18 cellular contexts compared by ENCODE assay signal in the genomic region with DNA sequence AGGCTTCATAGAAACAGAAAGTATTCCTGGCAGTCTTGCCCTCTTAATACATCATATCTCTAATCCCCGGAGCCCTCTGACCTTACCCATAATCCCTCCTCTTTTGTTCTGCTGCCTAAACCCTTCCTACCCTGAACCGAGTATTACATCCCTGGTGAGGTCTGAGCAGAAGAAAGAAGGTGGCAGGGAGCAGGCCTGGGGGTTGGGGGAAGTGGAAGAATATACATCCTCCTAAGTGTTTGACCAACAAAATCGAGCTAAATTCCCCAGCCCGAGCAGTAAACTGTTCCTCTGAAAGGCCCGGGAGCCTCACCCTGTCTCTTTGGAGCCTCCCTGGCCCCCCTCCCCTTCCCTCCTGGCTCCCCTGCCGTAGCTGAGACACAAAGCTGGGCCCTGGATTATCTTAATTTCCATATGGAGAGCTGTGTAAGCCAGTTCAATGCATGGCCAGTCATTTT.
DNase-seq lines count a peak whose midpoint lies in the region; ATAC-seq and TF ChIP-seq lines count a peak whose summit lies in the region.
"Had no signal": no experiment of that assay in that cellular context is flagged by ENCODE, and none has a peak within 500 bp of the region (broad histone marks: within the 10 kb centered on the region; RNA-seq: fewer than 3 reads in every experiment).

No MANE protein-coding gene starts in this region.

- POLR2A ChIA-PET in GM10248 (lab: Yijun Ruan, JAX), result no interaction called here

- no peak overlapping the region for H3K23ac ChIP-seq in neuronal stem cell (ENCODE audit: low read depth, low read length, poor library complexity)

- H3K4me2 ChIP-seq in neuronal stem cell (ENCODE audit: insufficient read depth, low read length, poor library complexity, severe bottlenecking), result peak overlapping the region; percentile 21

- H3K27ac Mint-ChIP-seq in stimulated activated effector memory CD8-positive, alpha-beta T cell treated with anti-CD3 and anti-CD28 coated beads, Interleukin-12 subunit alpha, Interleukin-12 subunit beta, amount 100 ng/mL, for 72 hours, result no peak overlapping the region

- 14 to 19% methylated on average over 5 to 6 of the region's 6 CpGs for WGBS in ectodermal cell, 2 experiments
- no CpG with 5 or more reads among the region's 6 CpGs for WGBS in neuronal stem cell (ENCODE audit: extremely low coverage in 2 of 2, insufficient read length in 2 of 2, insufficient replicate concordance in 1 of 2), 2 donors
- WGBS in suprapubic skin, result 32% methylated on average over 6 of the region's 6 CpGs

- no peaks in the 10 kb centered on the region for H3K4me1 Mint-ChIP-seq in stimulated activated effector memory CD8-positive, alpha-beta T cell treated with anti-CD3 and anti-CD28 coated beads, Interleukin-12 subunit alpha, Interleukin-12 subunit beta, amount 100 ng/mL, for 72 hours

- H3K18ac ChIP-seq in neuronal stem cell (ENCODE audit: low read length), result no peak overlapping the region

- no peak overlapping the region for H3K4ac ChIP-seq in neuronal stem cell (ENCODE audit: low read length)

- no peaks in the 10 kb centered on the region for H3K27me3 ChIP-seq in HAP-1 (ENCODE audit: low read depth)
- no peaks in the 10 kb centered on the region for H3K27me3 ChIP-seq in NT2/D1 (ENCODE audit: insufficient read depth, insufficient read length)
- no peaks in the 10 kb centered on the region for H3K27me3 ChIP-seq in ectodermal cell (ENCODE audit: control insufficient read depth, insufficient read depth, low read length, poor library complexity, severe bottlenecking)
- H3K27me3 ChIP-seq in neuronal stem cell (ENCODE audit: control insufficient read depth in 3 of 3, insufficient read depth in 3 of 3, low read depth in 1 of 3, low read length in 3 of 3), result peaks cover 0 to 21% (median 0%) of the 10 kb centered on the region in 3 experiments
- H3K27me3 ChIP-seq in suprapubic skin, result peaks cover 37% of the 10 kb centered on the region
- H3K27me3 ChIP-seq: SJCRH30 had no signal

- no peak for TF ChIP-seq EP300 in suprapubic skin (IDR thresholded peaks at IDR 0.05)

- H3K79me1 ChIP-seq in neuronal stem cell (ENCODE audit: low read depth, low read length), result no peaks in the 10 kb centered on the region

- no peak overlapping the region for H3K14ac ChIP-seq in neuronal stem cell (ENCODE audit: low read length)

- H4K91ac ChIP-seq in neuronal stem cell (ENCODE audit: low read depth, low read length, poor library complexity), result no peak overlapping the region

- ATAC-seq in stimulated activated effector memory CD8-positive, alpha-beta T cell treated with anti-CD3 and anti-CD28 coated beads, Interleukin-12 subunit alpha, Interleukin-12 subunit beta, amount 100 ng/mL, for 72 hours, result no peak
- ATAC-seq: HCT116, PC-3 had no signal

- peak overlapping the region; percentile 19 for H2BK12ac ChIP-seq in neuronal stem cell (ENCODE audit: low read length)

- DNase-seq in HAP-1 (ENCODE audit: low spot score in 2 of 2), result peak; percentile 87 to 94
- DNase-seq in NT2/D1 (ENCODE audit: low read depth, low spot score), result peak; percentile 51
- peak; percentile 70 for DNase-seq in neuronal stem cell (ENCODE audit: low spot score)
- DNase-seq in stimulated activated effector memory CD8-positive, alpha-beta T cell treated with anti-CD3 and anti-CD28 coated beads, Interleukin-12 subunit alpha, Interleukin-12 subunit beta, amount 100 ng/mL, for 72 hours (ENCODE audit: low spot score in 2 of 2), result no peak
- no peak for DNase-seq in hepatic stellate cell (ENCODE audit: low spot score)
- DNase-seq in GM10248 (ENCODE audit: extremely low spot score), result no peak
- DNase-seq in suprapubic skin (ENCODE audit: low spot score in 2 of 2), result no peak
- DNase-seq: ACHN, AML-193, Karpas-422, MG63, NCI-H1092, NCI-H226, NCI-H526 treated with DMSO at 0.1 percent for 48 hours, PC-3 had no signal

- no peaks in the 10 kb centered on the region for H3K36me3 Mint-ChIP-seq in stimulated activated effector memory CD8-positive, alpha-beta T cell treated with anti-CD3 and anti-CD28 coated beads, Interleukin-12 subunit alpha, Interleukin-12 subunit beta, amount 100 ng/mL, for 72 hours

- in situ Hi-C loops in HAP-1 (cut with MboI; ENCODE audit: low sequenced_read_pairs), result no loop called here

- H3K27ac ChIP-seq in ectodermal cell (ENCODE audit: insufficient read depth, low read depth, low read length, poor library complexity, severe bottlenecking) (peak overlapping the region; percentile 86), neuronal stem cell (replicated peaks; ENCODE audit: low read length) (peak overlapping the region; percentile 95), suprapubic skin (no peak overlapping the region)
- H3K27ac ChIP-seq: SJCRH30 had no signal

- H2BK5ac ChIP-seq in neuronal stem cell (ENCODE audit: low read length), result peak overlapping the region; percentile 16

- peak overlapping the region; percentile 16 for H2AK5ac ChIP-seq in neuronal stem cell (ENCODE audit: low read depth, low read length)

- no peaks in the 10 kb centered on the region for H3K9me3 ChIP-seq in HAP-1
- H3K9me3 ChIP-seq in NT2/D1 (ENCODE audit: insufficient read depth, low read length), result no peaks in the 10 kb centered on the region
- H3K9me3 ChIP-seq in ectodermal cell (ENCODE audit: control insufficient read depth, low read length), result no peaks in the 10 kb centered on the region
- H3K9me3 ChIP-seq in neuronal stem cell (replicated peaks in 1 of 2; ENCODE audit: control insufficient read depth in 2 of 2, insufficient read depth in 1 of 2, low read depth in 1 of 2, low read length in 2 of 2), result no peaks in the 10 kb centered on the region
- H3K9me3 ChIP-seq in suprapubic skin, result no peaks in the 10 kb centered on the region
- H3K9me3 ChIP-seq: MG63, SJCRH30 had no signal

- H3K4me1 ChIP-seq in HAP-1, result peaks cover 31% of the 10 kb centered on the region
- H3K4me1 ChIP-seq in NT2/D1 (ENCODE audit: insufficient read depth, insufficient read length), result peaks cover 25% of the 10 kb centered on the region
- H3K4me1 ChIP-seq in ectodermal cell (ENCODE audit: control insufficient read depth, insufficient read depth, low read length), result peaks cover 27% of the 10 kb centered on the region
- peaks cover 3 to 31% of the 10 kb centered on the region in 2 donors for H3K4me1 ChIP-seq in neuronal stem cell (ENCODE audit: control insufficient read depth in 2 of 2, insufficient read depth in 1 of 2, low read depth in 1 of 2, low read length in 2 of 2)
- no peaks in the 10 kb centered on the region for H3K4me1 ChIP-seq in suprapubic skin
- H3K4me1 ChIP-seq: SJCRH30 had no signal

- CTCF ChIA-PET in GM10248 (lab: Yijun Ruan, JAX), result no interaction called here

- H2BK15ac ChIP-seq in neuronal stem cell (ENCODE audit: low read length), result no peak overlapping the region

- H3K4me3 ChIP-seq in HAP-1 (no peak overlapping the region), NT2/D1 (ENCODE audit: insufficient read length, low read depth) (no peak overlapping the region), ectodermal cell (ENCODE audit: insufficient read depth, low read depth, low read length) (no peak overlapping the region), neuronal stem cell (ENCODE audit: low read length in 2 of 2) (no peak overlapping the region), suprapubic skin (no peak overlapping the region)
- H3K4me3 ChIP-seq: MG63, SJCRH30 had no signal

- no peak for TF ChIP-seq CTCF in GM10248 (IDR thresholded peaks at IDR 0.05; ENCODE audit: control extremely low read depth, extremely low read depth, low read depth, missing control alignments)
- TF ChIP-seq CTCF in suprapubic skin (IDR thresholded peaks at IDR 0.05), result no peak

- H3K36me3 ChIP-seq in HAP-1 (replicated peaks) (no peaks in the 10 kb centered on the region), NT2/D1 (ENCODE audit: insufficient read depth, insufficient read length, low read length) (no peaks in the 10 kb centered on the region), ectodermal cell (ENCODE audit: control insufficient read depth, insufficient read depth, low read length) (no peaks in the 10 kb centered on the region), neuronal stem cell (replicated peaks in 1 of 2; ENCODE audit: control insufficient read depth in 2 of 2, insufficient read depth in 2 of 2, low read length in 2 of 2) (no peaks in the 10 kb centered on the region), suprapubic skin (no peaks in the 10 kb centered on the region)
- H3K36me3 ChIP-seq: MG63, SJCRH30 had no signal

- H2BK120ac ChIP-seq in neuronal stem cell (ENCODE audit: low read depth, low read length), result no peak overlapping the region

- peak overlapping the region; percentile 52 for H3K9ac ChIP-seq in NT2/D1 (ENCODE audit: insufficient read length, low read depth)
- no peak overlapping the region for H3K9ac ChIP-seq in neuronal stem cell (ENCODE audit: low read depth, low read length, poor library complexity)

- peak overlapping the region; percentile 89 for H2AFZ ChIP-seq in neuronal stem cell (ENCODE audit: low read length)

- no peak overlapping the region for H4K8ac ChIP-seq in neuronal stem cell (ENCODE audit: low read depth, low read length)

- no peaks in the 10 kb centered on the region for H3K9me3 Mint-ChIP-seq in stimulated activated effector memory CD8-positive, alpha-beta T cell treated with anti-CD3 and anti-CD28 coated beads, Interleukin-12 subunit alpha, Interleukin-12 subunit beta, amount 100 ng/mL, for 72 hours

- H3K4me3 Mint-ChIP-seq in stimulated activated effector memory CD8-positive, alpha-beta T cell treated with anti-CD3 and anti-CD28 coated beads, Interleukin-12 subunit alpha, Interleukin-12 subunit beta, amount 100 ng/mL, for 72 hours, result no peak overlapping the region

- no peak for TF ChIP-seq POLR2A in suprapubic skin (IDR thresholded peaks at IDR 0.05)

Comparison
In these comparisons a context has a peak if more than half of its experiments do, and no peak if none do; other contexts are left out.
1. DNase-seq: peak in HAP-1 (2 of 2), NT2/D1 (single experiment) and neuronal stem cell (single experiment); none in stimulated activated effector memory CD8-positive, alpha-beta T cell treated with anti-CD3 and anti-CD28 coated beads, Interleukin-12 subunit alpha, Interleukin-12 subunit beta, amount 100 ng/mL, for 72 hours (0 of 2), hepatic stellate cell (single experiment), GM10248 (single experiment) and suprapubic skin (0 of 2).